Comparison of ENCODE assay signal across 1 cellular context in genomic region chr19:18660051-18660910, GRCh38.
TF ChIP-seq lines count a peak whose summit lies in the region.

No MANE protein-coding gene starts in this region.

TF ChIP-seq in K562, 482 proteins besides CTCF, POLR2A, EP300 and RAD21 (continued from another document):
- TF ChIP-seq BHLHE40 (IDR thresholded peaks at IDR 0.05; ENCODE audit: low read length) = peak; percentile 94
